ENCODE assay signal across 8 cellular contexts in the genomic region with DNA sequence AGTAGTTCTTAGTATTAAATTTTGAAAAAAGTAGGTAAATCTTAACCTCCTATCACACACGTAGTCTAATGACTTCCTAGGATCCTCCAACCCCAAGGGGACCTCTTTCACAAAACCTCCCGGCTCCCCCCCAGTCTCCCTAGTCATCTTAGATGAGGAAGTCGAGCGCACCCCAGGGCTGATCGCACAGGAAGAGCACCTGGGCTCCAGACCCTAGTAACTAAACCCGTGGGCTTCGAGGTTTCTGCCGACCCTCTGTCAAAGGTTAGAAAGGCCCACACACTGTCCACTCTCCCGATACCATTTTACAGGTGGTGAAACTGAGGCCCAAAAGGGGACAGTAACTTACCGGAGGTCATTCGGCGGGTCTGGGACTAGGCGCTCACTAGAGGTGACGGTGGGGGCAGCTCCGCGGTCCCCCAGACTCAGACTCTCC. TPM values are rescaled to one million over a fixed set of nuclear protein-coding genes. Genes with fewer than 3 reads are reported as not detected.
DNase-seq lines count a peak whose midpoint lies in the region; ATAC-seq, FAIRE-seq and TF ChIP-seq lines count a peak whose summit lies in the region.

No MANE protein-coding gene starts in this region.

- peak overlapping the region; percentile 97 for H3K4me3 ChIP-seq in bronchial epithelial cell (ENCODE audit: low read depth, low read length)

- no peaks in the 10 kb centered on the region for H3K27me3 ChIP-seq in bronchial epithelial cell (ENCODE audit: control insufficient read depth, insufficient read depth, low read length)

- no peak for TF ChIP-seq CTCF in bronchial epithelial cell (IDR thresholded peaks at IDR 0.05; ENCODE audit: insufficient read depth, low read length, severe bottlenecking)

- no peak for FAIRE-seq in bronchial epithelial cell (lab: Jason Lieb, UNC)

- peak; percentile 7 for ATAC-seq in HG03520 (IDR thresholded peaks at IDR 0.05; ENCODE audit: unreplicated experiment)

- DNase-seq in activated CD4-positive, CD25-positive, alpha-beta regulatory T cell (lab: John Stamatoyannopoulos, UW) = peak in 3 of 4 experiments; percentile 6 to 10 (median 8)
- no peak for DNase-seq in activated CD4-positive, CD25-positive, alpha-beta regulatory T cell treated with anti-CD3 and anti-CD28 coated beads, Interleukin-2, amount 50 U/mL, for 72 hours
- DNase-seq in T follicular helper cell (ENCODE audit: low read depth) (peak; percentile 33), bronchial epithelial cell (ENCODE audit: low read depth) (peak; percentile 28), kidney tubule cell (ENCODE audit: low spot score) (peak; percentile 31), NCI-H1436 (lab: John Stamatoyannopoulos, UW) (no peak)
- peak; percentile 21 to 27 for DNase-seq in stimulated activated CD4-positive, alpha-beta T cell treated with anti-CD3 and anti-CD28 coated beads, Interleukin-4, amount 100 ng/mL, for 48 hours (ENCODE audit: low read depth in 2 of 2)

- H3K36me3 ChIP-seq in bronchial epithelial cell (ENCODE audit: control insufficient read depth, insufficient read depth, low read length) = peaks cover 2% of the 10 kb centered on the region

RNA-seq across cellular contexts. Expression of gene MBD4, which starts 0.3 kb away (rescaled TPM):
- total RNA-seq in bronchial epithelial cell = 11.3 and 24.5 TPM in 2 replicates

RNA-seq across cellular contexts. Expression of gene IFT122, which starts 0.6 kb away (rescaled TPM):
- 5.9 and 10.0 TPM in 2 replicates for total RNA-seq in bronchial epithelial cell

RNA-seq across cellular contexts. Expression of gene EFCAB12, which starts 11.0 kb away (rescaled TPM):
- total RNA-seq in bronchial epithelial cell = not detected in 2 replicates

Comparison
In these comparisons a context has a peak if more than half of its experiments do, and no peak if none do; other contexts are left out.
1. DNase-seq: peak in activated CD4-positive, CD25-positive, alpha-beta regulatory T cell (3 of 4), T follicular helper cell (single experiment), bronchial epithelial cell (single experiment), kidney tubule cell (single experiment) and stimulated activated CD4-positive, alpha-beta T cell treated with anti-CD3 and anti-CD28 coated beads, Interleukin-4, amount 100 ng/mL, for 48 hours (2 of 2); none in activated CD4-positive, CD25-positive, alpha-beta regulatory T cell treated with anti-CD3 and anti-CD28 coated beads, Interleukin-2, amount 50 U/mL, for 72 hours (single experiment) and NCI-H1436 (single experiment).